Comparison of ENCODE assay signal across 2 cellular contexts in the genomic region with DNA sequence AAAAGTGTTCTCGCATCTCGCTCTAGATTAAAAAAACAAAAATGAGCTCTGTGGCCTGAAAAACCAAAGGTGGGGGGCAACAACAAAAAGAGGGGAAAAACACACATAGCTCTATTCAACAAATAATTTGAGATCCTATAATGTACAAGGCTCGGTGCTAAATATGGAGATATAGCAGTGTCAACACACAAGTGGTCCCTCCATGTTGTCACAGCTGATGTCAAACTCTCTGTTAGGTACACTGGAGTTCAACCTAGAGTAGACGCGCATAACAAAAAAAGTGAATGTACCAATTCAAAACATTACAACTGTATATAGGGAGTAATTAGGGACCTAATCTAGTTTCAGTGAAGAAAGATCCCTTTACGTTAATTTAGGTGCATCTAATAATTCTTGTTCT.
TF ChIP-seq lines count a peak whose summit lies in the region.

No MANE protein-coding gene starts in this region.

TF ChIP-seq in WTC11, 78 proteins besides CTCF, POLR2A, EP300 and RAD21:
- TF ChIP-seq PREB (CRISPR knock-in tag; IDR thresholded peaks at IDR 0.05; ENCODE audit: borderline replicate concordance) = no peak
- TF ChIP-seq RELA (CRISPR knock-in tag; IDR thresholded peaks at IDR 0.05; ENCODE audit: borderline replicate concordance) = no peak
- no peak for TF ChIP-seq TCF7 (CRISPR knock-in tag; IDR thresholded peaks at IDR 0.05; ENCODE audit: low read depth)
- TF ChIP-seq NFE2L1 (CRISPR knock-in tag; IDR thresholded peaks at IDR 0.05) = no peak
- TF ChIP-seq E2F5 (CRISPR knock-in tag; IDR thresholded peaks at IDR 0.05) = no peak
- TF ChIP-seq ESRRA (CRISPR knock-in tag; IDR thresholded peaks at IDR 0.05; ENCODE audit: borderline replicate concordance) = no peak
- TF ChIP-seq USF1 (CRISPR knock-in tag; IDR thresholded peaks at IDR 0.05) = no peak
- TF ChIP-seq ZBTB43 (CRISPR knock-in tag; IDR thresholded peaks at IDR 0.05) = no peak
- TF ChIP-seq ZNF425 (CRISPR knock-in tag; conservative IDR thresholded peaks at IDR 0.05) = no peak
- TF ChIP-seq NFATC4 (CRISPR knock-in tag; IDR thresholded peaks at IDR 0.05) = no peak
- TF ChIP-seq CBFB (CRISPR knock-in tag; IDR thresholded peaks at IDR 0.05; ENCODE audit: low read depth) = no peak
- no peak for TF ChIP-seq ZNF138 (CRISPR knock-in tag; conservative IDR thresholded peaks at IDR 0.05)
- TF ChIP-seq ATF1 (CRISPR knock-in tag; IDR thresholded peaks at IDR 0.05) = no peak
- TF ChIP-seq PRRX2 (CRISPR knock-in tag; IDR thresholded peaks at IDR 0.05) = no peak
- no peak for TF ChIP-seq CREB1 (CRISPR knock-in tag; IDR thresholded peaks at IDR 0.05)
- TF ChIP-seq GRHL2 (CRISPR knock-in tag; IDR thresholded peaks at IDR 0.05; ENCODE audit: insufficient replicate concordance, severe bottlenecking) = no peak
- TF ChIP-seq ATF2 (CRISPR knock-in tag; IDR thresholded peaks at IDR 0.05; ENCODE audit: borderline replicate concordance, low read depth) = no peak

TF ChIP-seq in HepG2, 621 proteins besides CTCF, POLR2A, EP300 and RAD21:
- no peak for TF ChIP-seq NFYB (CRISPR knock-in tag; IDR thresholded peaks at IDR 0.05)
- TF ChIP-seq JUND (CRISPR knock-in tag; IDR thresholded peaks at IDR 0.05) = no peak
- TF ChIP-seq LCORL (IDR thresholded peaks at IDR 0.05) = no peak
- TF ChIP-seq LCORL (CRISPR knock-in tag; IDR thresholded peaks at IDR 0.05) = no peak
- TF ChIP-seq RBAK (CRISPR knock-in tag; IDR thresholded peaks at IDR 0.05) = no peak
- no peak for TF ChIP-seq SPEN (CRISPR knock-in tag; IDR thresholded peaks at IDR 0.05; ENCODE audit: low read depth)
- TF ChIP-seq RBM22 (optimal IDR thresholded peaks at IDR 0.05; ENCODE audit: low read length) = peak; percentile 77
- no peak for TF ChIP-seq MIER3 (CRISPR knock-in tag; IDR thresholded peaks at IDR 0.05; ENCODE audit: borderline replicate concordance)
- TF ChIP-seq POLR2G (IDR thresholded peaks at IDR 0.05; ENCODE audit: low read depth, low read length) = 0 out of 2 replicates have a peak, but pooled peaks have one; percentile 37
- no peak for TF ChIP-seq ZNF749 (CRISPR knock-in tag; IDR thresholded peaks at IDR 0.05; ENCODE audit: borderline replicate concordance)
- no peak for TF ChIP-seq ZHX2 (IDR thresholded peaks at IDR 0.05; ENCODE audit: low read depth)
- TF ChIP-seq ZHX2 (CRISPR knock-in tag; IDR thresholded peaks at IDR 0.05; ENCODE audit: borderline replicate concordance) = no peak
